ENCODE assay signal across 8 cellular contexts in genomic region chr2:120109186-120110061, GRCh38.
DNase-seq lines count a peak whose midpoint lies in the region; ATAC-seq, FAIRE-seq and TF ChIP-seq lines count a peak whose summit lies in the region.

No MANE protein-coding gene starts in this region.

- H3K4me1 ChIP-seq in GM23248 (ENCODE audit: insufficient read depth) (peaks cover 41% of the 10 kb centered on the region), GM12878 (ENCODE audit: control insufficient read depth, insufficient read depth, low read length) (peaks cover 7% of the 10 kb centered on the region), kidney (ENCODE audit: control insufficient read depth in 1 of 2, insufficient read depth in 1 of 2, low read depth in 1 of 2, low read length in 2 of 2) (no peaks in the 10 kb centered on the region)

- H3F3A ChIP-seq in GM23248 (ENCODE audit: insufficient read depth): peaks cover 23% of the 10 kb centered on the region

- WGBS in GM23248 (ENCODE audit: low coverage in 1 of 2, low lambda C conversion rate in 2 of 2, missing lambda C conversion rate in 2 of 2), 2 experiments: 75 to 78% methylated on average over 3 of the region's 3 CpGs
- WGBS in GM12878 (ENCODE audit: insufficient coverage, insufficient replicate concordance, low lambda C conversion rate, missing lambda C conversion rate): 0% methylated on average over 3 of the region's 3 CpGs

- POLR2A ChIA-PET in GM12878 (lab: Charles Lee): interaction anchor here (1.0 kb wide), 1 partner anchor 12 kb away, joined by 3 read pairs; no protein-coding TSS in a partner anchor

- no peaks in the 10 kb centered on the region for H3K79me2 ChIP-seq in GM23248 (ENCODE audit: insufficient read depth)
- no peaks in the 10 kb centered on the region for H3K79me2 ChIP-seq in GM12878 (ENCODE audit: control insufficient read depth, insufficient read depth, low read length)

- H3K27me3 ChIP-seq in GM23248 (replicated peaks; ENCODE audit: insufficient read depth) (no peaks in the 10 kb centered on the region), GM12878 (replicated peaks in 1 of 2; ENCODE audit: control insufficient read depth in 2 of 2, insufficient read depth in 2 of 2, low read length in 1 of 2) (no peaks in the 10 kb centered on the region)

- BruUV-seq in GM12878 (replicated peaks; lab: Mats Ljungman, UMichigan): no TSS peak

- H3K9ac ChIP-seq in GM23248 (no peak overlapping the region), GM12878 (ENCODE audit: control insufficient read depth, insufficient read depth, low read length) (no peak overlapping the region), kidney (ENCODE audit: low read length in 2 of 2) (no peak overlapping the region)

- no peak for TF ChIP-seq POLR2A in GM12878 (IDR thresholded peaks at IDR 0.05; ENCODE audit: low read depth, low read length)

- peak; percentile 67 for TF ChIP-seq RAD21 in GM12878 (IDR thresholded peaks at IDR 0.05; ENCODE audit: insufficient read depth, low read depth, low read length)

- ATAC-seq in GM12878 (peak; percentile 71), GM21390 (IDR thresholded peaks at IDR 0.05; ENCODE audit: unreplicated experiment) (no peak), HG02870 (IDR thresholded peaks at IDR 0.05; ENCODE audit: unreplicated experiment) (no peak)

- intact Hi-C loops in GM12878 (cut with micrococcal nuclease; ENCODE audit: unreplicated experiment) (loop anchor here (1.0 to 5.0 kb wide), 2 partner anchors 66 to 203 kb away; no protein-coding TSS in a partner anchor), kidney (cut with DNase I) (no loop called here)

- no peaks in the 10 kb centered on the region for H3K9me3 ChIP-seq in GM23248 (ENCODE audit: low read depth)
- H3K9me3 ChIP-seq in GM12878 (replicated peaks; ENCODE audit: control insufficient read depth, insufficient read depth, low read length): no peaks in the 10 kb centered on the region
- no peaks in the 10 kb centered on the region for H3K9me3 ChIP-seq in kidney (ENCODE audit: control insufficient read depth in 1 of 2, low read length in 2 of 2)

- H3K36me3 ChIP-seq in GM23248 (ENCODE audit: low read depth) (no peaks in the 10 kb centered on the region), GM12878 (ENCODE audit: control insufficient read depth in 2 of 2, insufficient read depth in 2 of 2, low read length in 1 of 2) (no peaks in the 10 kb centered on the region; a peak in 1 of 4 replicates), kidney (ENCODE audit: control insufficient read depth in 1 of 2, insufficient read depth in 2 of 2, low read length in 2 of 2) (peaks cover 0 to under 1% of the 10 kb centered on the region in 2 donors)

- H2AFZ ChIP-seq in GM23248 (no peak overlapping the region), GM12878 (ENCODE audit: control insufficient read depth, low read depth, low read length) (peak overlapping the region; percentile 43)

- no peak for TF ChIP-seq EP300 in GM12878 (IDR thresholded peaks at IDR 0.05; ENCODE audit: borderline replicate concordance in 1 of 2, control insufficient read depth in 1 of 2, low read depth in 2 of 2, low read length in 2 of 2)

- H3K4me3 ChIP-seq in GM23248 (no peak overlapping the region), GM12878 (no peak overlapping the region), kidney (ENCODE audit: low read length in 2 of 2) (no peak overlapping the region)

- CTCF ChIA-PET in GM12878 (lab: Yijun Ruan, JAX): interaction anchor here (0.6 to 4.2 kb wide), 21 partner anchors 11 to 568 kb away, joined by 3 to 148 read pairs (median 4); no protein-coding TSS in a partner anchor

- in situ Hi-C loops in GM23248 (cut with MboI) (no loop called here), GM12878 (cut with MboI) (loop anchor here (10.0 kb wide), 2 partner anchors 205 to 575 kb away; no protein-coding TSS in a partner anchor)

- RAD21 ChIA-PET in GM12878 (lab: Charles Lee; ENCODE audit: unreplicated experiment): interaction anchor here (1.8 to 7.0 kb wide), 3 partner anchors 39 to 204 kb away, joined by 3 to 65 read pairs (median 12); no protein-coding TSS in a partner anchor

- H3K9me2 ChIP-seq in GM23248 (ENCODE audit: insufficient read depth): no peaks in the 10 kb centered on the region

- no peak overlapping the region for H3K27ac ChIP-seq in GM23248
- H3K27ac ChIP-seq in GM12878 (ENCODE audit: control insufficient read depth, insufficient read depth): no peak overlapping the region
- H3K27ac ChIP-seq in kidney (ENCODE audit: low read depth in 2 of 2, low read length in 2 of 2): no peak overlapping the region

- no peaks in the 10 kb centered on the region for H4K20me1 ChIP-seq in GM23248 (ENCODE audit: insufficient read depth)
- H4K20me1 ChIP-seq in GM12878 (ENCODE audit: control insufficient read depth, insufficient read depth): no peaks in the 10 kb centered on the region

- FAIRE-seq in GM12878 (lab: Jason Lieb, UNC) (peak; percentile 78), kidney (lab: Jason Lieb, UNC) (no peak)

- peak; percentile 36 for DNase-seq in D341Med (ENCODE audit: low spot score)
- peak; percentile 56 for DNase-seq in GM23248
- DNase-seq in NCI-H69 (lab: John Stamatoyannopoulos, UW): peak; percentile 35
- peak; percentile 19 for DNase-seq in GM12878 (ENCODE audit: low read depth, low spot score)
- DNase-seq in kidney: no peak
- no peak for DNase-seq in GM19240 (ENCODE audit: insufficient read length, low spot score)

- H3K4me2 ChIP-seq in GM23248 (ENCODE audit: unreplicated experiment) (peak overlapping the region; percentile 50), GM12878 (ENCODE audit: control insufficient read depth, insufficient read depth) (peak overlapping the region; percentile 67; the same call in 1 of the 2 replicates)

- TF ChIP-seq CTCF in GM12878 (IDR thresholded peaks at IDR 0.05 in 2 of 3, conservative IDR thresholded peaks at IDR 0.05 in 1 of 3; ENCODE audit: control insufficient read depth in 2 of 3, extremely low read depth in 1 of 3, insufficient read depth in 1 of 3, low read depth in 3 of 3, low read length in 3 of 3): peak; percentile 28 to 55 (median 46); a peak in 5 of 6 replicates
- peak; percentile 17 for TF ChIP-seq CTCF in kidney (IDR thresholded peaks at IDR 0.05; ENCODE audit: borderline replicate concordance, extremely low read depth, insufficient read depth)

- SMC1A ChIA-PET in GM12878 (lab: Charles Lee; ENCODE audit: uncharacterized antibody, unreplicated experiment): interaction anchor here (0.9 to 6.2 kb wide), 18 partner anchors 10 to 469 kb away, joined by 3 to 103 read pairs (median 4); no protein-coding TSS in a partner anchor

TF ChIP-seq in GM12878, 131 proteins besides CTCF, POLR2A, EP300 and RAD21 (continues in another document):
- TF ChIP-seq ZNF687 (IDR thresholded peaks at IDR 0.05) (no peak), NRF1 (conservative IDR thresholded peaks at IDR 0.05; ENCODE audit: low read depth, low read length) (no peak), ETV6 (conservative IDR thresholded peaks at IDR 0.05 in 1 of 2, IDR thresholded peaks at IDR 0.05 in 1 of 2; ENCODE audit: borderline replicate concordance in 1 of 2, low read depth in 1 of 2) (peak in 1 of 2 experiments; percentile 91; a peak in 2 of 4 replicates), RUNX3 (IDR thresholded peaks at IDR 0.05; ENCODE audit: low read length) (peak; percentile 89), MEF2A (IDR thresholded peaks at IDR 0.05; ENCODE audit: insufficient read depth, low read depth, low read length) (no peak), IKZF2 (IDR thresholded peaks at IDR 0.05) (0 out of 4 replicates have a peak, but pooled peaks of 1 of the 2 experiments have one; percentile 26), IKZF1 (conservative IDR thresholded peaks at IDR 0.05) (peak; percentile 26; the same call in 1 of the 2 replicates), FOXM1 (IDR thresholded peaks at IDR 0.05; ENCODE audit: low read depth, low read length) (0 out of 2 replicates have a peak, but pooled peaks have one; percentile 26), GABPA (IDR thresholded peaks at IDR 0.05; ENCODE audit: low read depth) (peak; percentile 65; the same call in 1 of the 2 replicates), PML (IDR thresholded peaks at IDR 0.05; ENCODE audit: low read length) (no peak), SPI1 (IDR thresholded peaks at IDR 0.05; ENCODE audit: borderline replicate concordance, insufficient read depth, low read depth, low read length) (peak; percentile 72; the same call in 1 of the 2 replicates)
- TF ChIP-seq, protein P1, sequence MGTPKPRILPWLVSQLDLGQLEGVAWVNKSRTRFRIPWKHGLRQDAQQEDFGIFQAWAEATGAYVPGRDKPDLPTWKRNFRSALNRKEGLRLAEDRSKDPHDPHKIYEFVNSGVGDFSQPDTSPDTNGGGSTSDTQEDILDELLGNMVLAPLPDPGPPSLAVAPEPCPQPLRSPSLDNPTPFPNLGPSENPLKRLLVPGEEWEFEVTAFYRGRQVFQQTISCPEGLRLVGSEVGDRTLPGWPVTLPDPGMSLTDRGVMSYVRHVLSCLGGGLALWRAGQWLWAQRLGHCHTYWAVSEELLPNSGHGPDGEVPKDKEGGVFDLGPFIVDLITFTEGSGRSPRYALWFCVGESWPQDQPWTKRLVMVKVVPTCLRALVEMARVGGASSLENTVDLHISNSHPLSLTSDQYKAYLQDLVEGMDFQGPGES (IDR thresholded peaks at IDR 0.05): no peak

Comparison
In these comparisons a context has a peak if more than half of its experiments do, and no peak if none do; other contexts are left out.
1. DNase-seq: peak in D341Med (single experiment), GM23248 (single experiment), NCI-H69 (single experiment) and GM12878 (single experiment); none in kidney (single experiment) and GM19240 (single experiment).